1 cellular context compared by ENCODE assay signal in the genomic region with DNA sequence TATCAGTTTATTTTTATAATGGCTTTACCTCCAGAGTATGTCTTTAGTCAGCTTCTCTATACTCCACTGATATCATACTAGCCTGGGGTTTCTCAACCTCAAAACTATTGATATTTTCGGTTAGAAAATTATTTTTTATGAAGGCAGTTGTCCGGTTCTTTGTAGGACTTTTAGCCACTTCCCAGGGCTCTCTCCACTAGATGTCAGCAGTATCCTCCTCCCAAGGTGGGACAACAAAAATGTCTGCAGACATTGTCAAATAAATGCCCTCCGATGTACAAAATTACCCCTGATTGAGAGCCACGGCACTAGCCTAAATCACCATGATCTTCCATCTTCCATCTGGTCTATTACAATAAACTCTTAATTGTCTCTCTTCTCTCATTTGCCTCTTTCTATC.
TF ChIP-seq lines count a peak whose summit lies in the region.

No MANE protein-coding gene starts in this region.

TF ChIP-seq in H1, 55 proteins besides CTCF, POLR2A, EP300 and RAD21:
- TF ChIP-seq YY1 (IDR thresholded peaks at IDR 0.05; ENCODE audit: low read depth, low read length): 0 out of 2 replicates have a peak, but pooled peaks have one; percentile 14
- no peak for TF ChIP-seq GABPA (IDR thresholded peaks at IDR 0.05; ENCODE audit: borderline replicate concordance, insufficient read depth, low read length)
TF ChIP-seq in H1: peak in this region for 1.
